In the genomic region with DNA sequence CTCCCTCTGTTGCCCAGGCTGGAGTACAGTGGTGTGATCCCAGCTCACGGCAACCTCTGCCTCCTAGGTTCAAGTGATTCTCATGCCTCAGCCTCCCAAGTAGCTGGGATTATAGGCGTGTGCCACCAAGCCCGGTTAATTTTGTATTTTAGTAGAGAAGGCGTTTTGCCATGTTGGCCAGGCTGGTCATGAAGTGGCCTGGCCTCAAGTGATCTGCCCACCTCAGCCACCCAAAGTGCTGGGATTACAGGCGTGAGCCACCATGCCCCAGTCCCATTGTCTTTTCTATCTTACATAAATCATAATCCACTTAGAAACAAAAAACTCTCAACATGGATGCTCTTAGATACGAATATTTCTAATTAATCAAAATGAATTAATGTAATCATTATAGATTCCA, we compare ENCODE assay signal across 1 cellular context. TPM values are rescaled to one million over a fixed set of nuclear protein-coding genes. Genes with fewer than 3 reads are reported as not detected.
"Had no signal": no experiment of that assay in that cellular context is flagged by ENCODE, and none has a peak within 500 bp of the region (broad histone marks: within the 10 kb centered on the region; RNA-seq: fewer than 3 reads in every experiment).

No MANE protein-coding gene starts in this region.

RNA-seq across cellular contexts. Expression of a gene that starts 51.9 kb away (rescaled TPM):
- total RNA-seq: occipital lobe had no signal
